1 cellular context compared by ENCODE assay signal in genomic region chr21:32410916-32411315, GRCh38.
TF ChIP-seq lines count a peak whose summit lies in the region.

No MANE protein-coding gene starts in this region.

TF ChIP-seq in IMR-90, 13 proteins besides CTCF, POLR2A, EP300 and RAD21 (continued from another document):
- TF ChIP-seq ELK1 (IDR thresholded peaks at IDR 0.05; ENCODE audit: borderline replicate concordance, low read depth, low read length) (no peak), SMC3 (IDR thresholded peaks at IDR 0.05; ENCODE audit: low read depth, low read length) (no peak), NFE2L2 (IDR thresholded peaks at IDR 0.05; ENCODE audit: low read depth, low read length) (no peak), MXI1 (IDR thresholded peaks at IDR 0.05; ENCODE audit: borderline replicate concordance, low read depth, low read length) (no peak), MAFK (IDR thresholded peaks at IDR 0.05; ENCODE audit: low read depth, low read length) (no peak), RFX5 (IDR thresholded peaks at IDR 0.05; ENCODE audit: low read depth, low read length) (no peak)
TF ChIP-seq in IMR-90: peak in this region for 0.
